Comparison of ENCODE assay signal across 13 cellular contexts in genomic region chr20:38731738-38732113, GRCh38. TPM values are rescaled to one million over a fixed set of nuclear protein-coding genes. Genes with fewer than 3 reads are reported as not detected.
A peak's percentile ranks its signal among the peaks of the same experiment; 100 is the strongest.
DNase-seq lines count a peak whose midpoint lies in the region; ATAC-seq, FAIRE-seq and TF ChIP-seq lines count a peak whose summit lies in the region.
"Had no signal": no experiment of that assay in that cellular context is flagged by ENCODE, and none has a peak within 500 bp of the region (broad histone marks: within the 10 kb centered on the region; RNA-seq: fewer than 3 reads in every experiment).

No MANE protein-coding gene starts in this region.

- H3K27ac ChIP-seq in K562 (ENCODE audit: extremely low read depth, low read depth, low read length) (no peak overlapping the region), neuronal stem cell (replicated peaks; ENCODE audit: low read length) (no peak overlapping the region)
- H3K27ac ChIP-seq: hepatocyte, right atrium auricular region had no signal

- no peak overlapping the region for H4K8ac ChIP-seq in neuronal stem cell (ENCODE audit: low read depth, low read length)

- WGBS in K562 (ENCODE audit: insufficient coverage, low coverage, missing lambda C conversion rate): 38% methylated on average over 1 of the region's 1 CpG
- no CpG with 5 or more reads among the region's 1 CpG for WGBS in neuronal stem cell (ENCODE audit: extremely low coverage in 2 of 2, insufficient read length in 2 of 2, insufficient replicate concordance in 1 of 2), 2 donors

- no peak for TF ChIP-seq CTCF in K562 (IDR thresholded peaks at IDR 0.05 in 2 of 3, conservative IDR thresholded peaks at IDR 0.05 in 1 of 3; ENCODE audit: insufficient read depth in 2 of 3, low read depth in 1 of 3, low read length in 3 of 3)

- H3K4me3 ChIP-seq in H7 (ENCODE audit: insufficient read depth, low read depth, low read length) (no peak overlapping the region), K562 (no peak overlapping the region), neuronal stem cell (ENCODE audit: low read length in 2 of 2) (no peak overlapping the region), HAP-1 (no peak overlapping the region; the same call in 1 of the 2 replicates)
- H3K4me3 ChIP-seq: hepatocyte had no signal

- H3K79me1 ChIP-seq in neuronal stem cell (ENCODE audit: low read depth, low read length): no peaks in the 10 kb centered on the region

- no peaks in the 10 kb centered on the region for H3K9me1 ChIP-seq in K562 (ENCODE audit: control insufficient read depth, insufficient read depth, low read length)

- H3K79me2 ChIP-seq in K562 (ENCODE audit: control insufficient read depth, insufficient read depth, low read length): no peaks in the 10 kb centered on the region
- H3K79me2 ChIP-seq: hepatocyte had no signal

- H2AFZ ChIP-seq in K562 (ENCODE audit: low read depth, low read length) (no peak overlapping the region), neuronal stem cell (ENCODE audit: low read length) (no peak overlapping the region)
- H2AFZ ChIP-seq: hepatocyte had no signal

- H2BK12ac ChIP-seq in neuronal stem cell (ENCODE audit: low read length): no peak overlapping the region

- no peak overlapping the region for H3K18ac ChIP-seq in neuronal stem cell (ENCODE audit: low read length)

- no peak overlapping the region for H3K14ac ChIP-seq in neuronal stem cell (ENCODE audit: low read length)

- no peak; the same call in 2 of the 3 replicates for ATAC-seq in K562
- ATAC-seq in HG03354 (IDR thresholded peaks at IDR 0.05; ENCODE audit: poor library complexity, severe bottlenecking, unreplicated experiment): no peak

- no peak for TF ChIP-seq EP300 in K562 (IDR thresholded peaks at IDR 0.05; ENCODE audit: low read length)

- no peak overlapping the region for H2BK5ac ChIP-seq in neuronal stem cell (ENCODE audit: low read length)

- no peak for TF ChIP-seq POLR2A in K562 (conservative IDR thresholded peaks at IDR 0.05)

- TF ChIP-seq RAD21 in K562 (CRISPR knock-in tag; conservative IDR thresholded peaks at IDR 0.05 in 1 of 2, IDR thresholded peaks at IDR 0.05 in 1 of 2): no peak

- H3K4me1 Mint-ChIP-seq in T-helper 1 cell treated with Interleukin-12 subunit alpha and Interleukin-12 subunit beta and Interleukin-4 antibody, amounts not matched to agents 30 μg/mL and 1 μg/mL, for 36 hours (ENCODE audit: low read depth): peaks cover 28% of the 10 kb centered on the region

- H2BK15ac ChIP-seq in neuronal stem cell (ENCODE audit: low read length): no peak overlapping the region

- H2BK120ac ChIP-seq in neuronal stem cell (ENCODE audit: low read depth, low read length): no peak overlapping the region

- H3K4me2 ChIP-seq in K562 (ENCODE audit: insufficient read depth, low read length) (peak overlapping the region; percentile 92; the same call in 1 of the 2 replicates), neuronal stem cell (ENCODE audit: insufficient read depth, low read length, poor library complexity, severe bottlenecking) (no peak overlapping the region)

- peaks cover 13% of the 10 kb centered on the region for H3K36me3 Mint-ChIP-seq in T-helper 1 cell treated with Interleukin-12 subunit alpha and Interleukin-12 subunit beta and Interleukin-4 antibody, amounts not matched to agents 30 μg/mL and 1 μg/mL, for 36 hours (ENCODE audit: low read depth)

- H3K9me3 ChIP-seq in K562 (replicated peaks; ENCODE audit: control insufficient read depth, insufficient read depth, low read depth, low read length): no peaks in the 10 kb centered on the region
- peaks cover 13 to 18% of the 10 kb centered on the region in 2 donors for H3K9me3 ChIP-seq in neuronal stem cell (replicated peaks in 1 of 2; ENCODE audit: control insufficient read depth in 2 of 2, insufficient read depth in 1 of 2, low read depth in 1 of 2, low read length in 2 of 2)
- H3K9me3 ChIP-seq in HAP-1: no peaks in the 10 kb centered on the region
- H3K9me3 ChIP-seq: right atrium auricular region had no signal

- no peak overlapping the region for H2AK5ac ChIP-seq in neuronal stem cell (ENCODE audit: low read depth, low read length)

- H3K4ac ChIP-seq in neuronal stem cell (ENCODE audit: low read length): no peak overlapping the region

- no peaks in the 10 kb centered on the region for H3K36me3 ChIP-seq in H7 (replicated peaks; ENCODE audit: control insufficient read depth, insufficient read depth, low read length)
- H3K36me3 ChIP-seq in K562 (ENCODE audit: control insufficient read depth, insufficient read depth, low read length): no peaks in the 10 kb centered on the region
- H3K36me3 ChIP-seq in neuronal stem cell (replicated peaks in 1 of 2; ENCODE audit: control insufficient read depth in 2 of 2, insufficient read depth in 2 of 2, low read length in 2 of 2): no peaks in the 10 kb centered on the region
- H3K36me3 ChIP-seq in HAP-1 (replicated peaks): no peaks in the 10 kb centered on the region
- H3K36me3 ChIP-seq: right atrium auricular region had no signal

- H4K91ac ChIP-seq in neuronal stem cell (ENCODE audit: low read depth, low read length, poor library complexity): no peak overlapping the region

- H3K4me1 ChIP-seq in K562 (replicated peaks in 1 of 2; ENCODE audit: control insufficient read depth in 2 of 2, insufficient read depth in 2 of 2, low read length in 2 of 2) (peaks cover 8 to 29% of the 10 kb centered on the region in 2 experiments; a peak in 4 of 5 replicates), neuronal stem cell (ENCODE audit: control insufficient read depth in 2 of 2, insufficient read depth in 1 of 2, low read depth in 1 of 2, low read length in 2 of 2) (peaks cover 7 to 13% of the 10 kb centered on the region in 2 donors), HAP-1 (peaks cover 3% of the 10 kb centered on the region; the same call in 1 of the 2 replicates)

- CTCF ChIA-PET in K562 (lab: Yijun Ruan, JAX; ENCODE audit: low intra/inter-chr PET ratio): interaction anchor here (1.5 to 3.9 kb wide), 2 partner anchors 82 to 86 kb away, joined by 10 to 22 read pairs; no protein-coding TSS in a partner anchor

- no peaks in the 10 kb centered on the region for H4K20me1 ChIP-seq in K562 (replicated peaks; ENCODE audit: control insufficient read depth, insufficient read depth, low read length)

- peaks cover 4% of the 10 kb centered on the region for H3K9me3 Mint-ChIP-seq in T-helper 1 cell treated with Interleukin-12 subunit alpha and Interleukin-12 subunit beta and Interleukin-4 antibody, amounts not matched to agents 30 μg/mL and 1 μg/mL, for 36 hours

- intact Hi-C loops in K562 (cut with micrococcal nuclease): loop anchor here (2.0 kb wide), 1 partner anchor 19 kb away; no protein-coding TSS in a partner anchor

- no TSS peak for BruUV-seq in K562 (replicated peaks; lab: Mats Ljungman, UMichigan)

- H3K4me3 Mint-ChIP-seq in T-helper 1 cell treated with Interleukin-12 subunit alpha and Interleukin-12 subunit beta and Interleukin-4 antibody, amounts not matched to agents 30 μg/mL and 1 μg/mL, for 36 hours: peak overlapping the region; percentile 50

- DNase-seq in T-helper 1 cell (no peak), H7 (peak; percentile 28), K562 (ENCODE audit: extremely low read depth in 1 of 4, low spot score in 3 of 4) (no peak), neuronal stem cell (ENCODE audit: low spot score) (no peak), SKM-1 treated with dmso at 0.1 percent for 144 hours (lab: John Stamatoyannopoulos, UW; ENCODE audit: unreplicated experiment) (no peak), HAP-1 (ENCODE audit: low spot score in 2 of 2) (no peak)

- POLR2A ChIA-PET in K562 (lab: Yijun Ruan, JAX): no interaction called here

- H3K9ac ChIP-seq in K562 (ENCODE audit: insufficient read depth in 1 of 2, low read depth in 2 of 2, low read length in 2 of 2): no peak overlapping the region; a peak in 1 of 4 replicates
- H3K9ac ChIP-seq in neuronal stem cell (ENCODE audit: low read depth, low read length, poor library complexity): no peak overlapping the region

- H3K23ac ChIP-seq in neuronal stem cell (ENCODE audit: low read depth, low read length, poor library complexity): peak overlapping the region; percentile 21

- peaks cover 100% of the 10 kb centered on the region for H3K27me3 Mint-ChIP-seq in T-helper 1 cell treated with Interleukin-12 subunit alpha and Interleukin-12 subunit beta and Interleukin-4 antibody, amounts not matched to agents 30 μg/mL and 1 μg/mL, for 36 hours (ENCODE audit: low read depth)

- FAIRE-seq in K562 (lab: Jason Lieb, UNC): no peak
- FAIRE-seq: A204.1 had no signal

- H3K27me3 ChIP-seq in H7 (ENCODE audit: control insufficient read depth, insufficient read depth, low read length) (peaks cover 65% of the 10 kb centered on the region), K562 (ENCODE audit: control insufficient read depth in 2 of 2, insufficient read depth in 2 of 2, low read length in 2 of 2) (peaks cover 22 to 58% of the 10 kb centered on the region in 2 experiments), neuronal stem cell (ENCODE audit: control insufficient read depth in 3 of 3, insufficient read depth in 3 of 3, low read depth in 1 of 3, low read length in 3 of 3) (peaks cover 37 to 64% (median 59%) of the 10 kb centered on the region in 3 experiments), HAP-1 (ENCODE audit: low read depth) (peaks cover 44% of the 10 kb centered on the region)

- H3K27ac Mint-ChIP-seq in T-helper 1 cell treated with Interleukin-12 subunit alpha and Interleukin-12 subunit beta and Interleukin-4 antibody, amounts not matched to agents 30 μg/mL and 1 μg/mL, for 36 hours: no peak overlapping the region

- in situ Hi-C loops in K562 (cut with MboI) (loop anchor here (5.0 kb wide), 1 partner anchor 84 kb away; no protein-coding TSS in a partner anchor), HAP-1 (cut with MboI; ENCODE audit: low sequenced_read_pairs) (loop anchor here (5.0 kb wide), 1 partner anchor 84 kb away; no protein-coding TSS in a partner anchor)

RNA-seq across cellular contexts. Expression of gene SLC32A1, which starts 7.4 kb away (rescaled TPM):
- total RNA-seq in H7 (2014; rRNA removed; shearing (Covaris generic)): 0.07 TPM in 1 of 2 replicates, not detected in the other
- total RNA-seq in K562 (2011; cell fraction: chromatin; rRNA removed; ENCODE audit: low replicate concordance): 0.16 TPM in 1 of 2 replicates, not detected in the other
- total RNA-seq in K562 (2011; cell fraction: nucleolus; rRNA removed): not detected in 2 replicates
- total RNA-seq in K562 (2011; cell fraction: nucleoplasm; rRNA removed): 0.23 TPM in 1 of 2 replicates, not detected in the other
- total RNA-seq in K562 (2014; rRNA removed) (not detected in 2 replicates), K562 (2014; rRNA removed; fragmentation: Illumina TruSeq; extraction: Trizol) (not detected in 2 replicates), K562 (2015; rRNA removed; fragmentation: Illumina TruSeq; extraction: Trizol) (not detected in 2 replicates), K562 (2021) (not detected in 2 replicates)
- polyA plus RNA-seq in K562 (2011; rRNA removed) (not detected in 2 replicates), K562 (2014; fragmentation: Illumina TruSeq; extraction: Trizol) (not detected in 2 replicates), K562 (2014; fragmentation: Nextera tagmentation; extraction: Ambion mirVana) (not detected), K562 (2014; rRNA removed) (not detected in 2 replicates)
- polyA plus RNA-seq in K562 (2011; cell fraction: cytosol; rRNA removed): not detected in 2 replicates
- not detected in 2 replicates for polyA plus RNA-seq in K562 (2011; cell fraction: nucleus; rRNA removed)
- polyA plus RNA-seq in K562 (2012): not detected in 2 replicates
- polyA minus RNA-seq in K562 (2011; rRNA and poly(A)+ RNA removed): not detected in 2 replicates
- polyA minus RNA-seq in K562 (2011; cell fraction: cytosol; rRNA and poly(A)+ RNA removed): not detected in 2 replicates
- not detected in 2 replicates for polyA minus RNA-seq in K562 (2011; cell fraction: nucleus; rRNA and poly(A)+ RNA removed)
- polyA plus RNA-seq in neuronal stem cell (2013, experiment 1 of 2): 0.11 TPM
- polyA plus RNA-seq in neuronal stem cell (2013, experiment 2 of 2): 0.14 TPM
- total RNA-seq: esophagus mucosa, hepatocyte, LHCN-M2, right atrium auricular region had no signal
- polyA plus RNA-seq: hepatocyte had no signal

RNA-seq across cellular contexts. Expression of gene ACTR5, which starts 16.5 kb away (rescaled TPM):
- total RNA-seq in H7 (2014; rRNA removed; shearing (Covaris generic)): 16.0 and 17.0 TPM in 2 replicates
- 11.8 and 15.9 TPM in 2 replicates for total RNA-seq in K562 (2011; cell fraction: chromatin; rRNA removed; ENCODE audit: low replicate concordance)
- 12.8 and 14.1 TPM in 2 replicates for total RNA-seq in K562 (2011; cell fraction: nucleolus; rRNA removed)
- total RNA-seq in K562 (2011; cell fraction: nucleoplasm; rRNA removed): 7.4 and 11.3 TPM in 2 replicates
- total RNA-seq in K562 (2014; rRNA removed): 14.0 and 14.5 TPM in 2 replicates
- total RNA-seq in K562 (2014; rRNA removed; fragmentation: Illumina TruSeq; extraction: Trizol): 9.5 and 10.0 TPM in 2 replicates
- 11.4 and 12.0 TPM in 2 replicates for total RNA-seq in K562 (2015; rRNA removed; fragmentation: Illumina TruSeq; extraction: Trizol)
- total RNA-seq in K562 (2021): 13.5 and 14.8 TPM in 2 replicates
- polyA plus RNA-seq in K562 (2011; rRNA removed): 18.3 and 18.8 TPM in 2 replicates
- polyA plus RNA-seq in K562 (2011; cell fraction: cytosol; rRNA removed): 10.7 and 12.8 TPM in 2 replicates
- 54.9 and 59.6 TPM in 2 replicates for polyA plus RNA-seq in K562 (2011; cell fraction: nucleus; rRNA removed)
- polyA plus RNA-seq in K562 (2012): 9.3 and 10.8 TPM in 2 replicates
- 10.2 and 12.9 TPM in 2 replicates for polyA plus RNA-seq in K562 (2014; fragmentation: Illumina TruSeq; extraction: Trizol)
- 1 to 10 TPM in 1 of 2 experiments, under 1 TPM in 1; 0.93 to 1.8 TPM for polyA plus RNA-seq in K562 (2014; fragmentation: Nextera tagmentation; extraction: Ambion mirVana)
- polyA plus RNA-seq in K562 (2014; rRNA removed): 17.7 and 17.9 TPM in 2 replicates
- 10.3 and 11.8 TPM in 2 replicates for polyA minus RNA-seq in K562 (2011; rRNA and poly(A)+ RNA removed)
- polyA minus RNA-seq in K562 (2011; cell fraction: cytosol; rRNA and poly(A)+ RNA removed): 6.7 and 9.8 TPM in 2 replicates
- 18.0 and 22.7 TPM in 2 replicates for polyA minus RNA-seq in K562 (2011; cell fraction: nucleus; rRNA and poly(A)+ RNA removed)
- polyA plus RNA-seq in neuronal stem cell (2013, experiment 1 of 2): 7.2 TPM
- 7.2 TPM for polyA plus RNA-seq in neuronal stem cell (2013, experiment 2 of 2)
